In genomic region chr13:50909605-50910482, GRCh38 we compare ENCODE assay signal across 1 cellular context.
A peak's percentile ranks its signal among the peaks of the same experiment; 100 is the strongest.
TF ChIP-seq lines count a peak whose summit lies in the region.

TSS of gene RNASEH2B (plus strand) at chr13:50909791. CDS start at chr13:50910077, 286 bp downstream.

TF ChIP-seq in K562, 482 proteins besides CTCF, POLR2A, EP300 and RAD21 (continued from another document and continues in another):
- TF ChIP-seq YY1 (IDR thresholded peaks at IDR 0.05; ENCODE audit: borderline replicate concordance in 1 of 3, control insufficient read depth in 1 of 3, extremely low read depth in 1 of 3, insufficient read depth in 3 of 3, insufficient read length in 1 of 3, insufficient replicate concordance in 2 of 3, low read depth in 1 of 3, low read length in 2 of 3) (peak; percentile 49 to 89 (median 72)), TEAD1 (CRISPR knock-in tag; IDR thresholded peaks at IDR 0.05) (peak in 1 of 2 experiments; percentile 26; a peak in 1 of 4 replicates), ZKSCAN3 (CRISPR knock-in tag; IDR thresholded peaks at IDR 0.05) (no peak), E2F3 (CRISPR knock-in tag; IDR thresholded peaks at IDR 0.05) (peak; percentile 90), ELF4 (CRISPR knock-in tag; IDR thresholded peaks at IDR 0.05) (no peak), FOS (IDR thresholded peaks at IDR 0.05; ENCODE audit: extremely low read depth, insufficient read length) (no peak), POLR2H (tag; IDR thresholded peaks at IDR 0.05; ENCODE audit: low read depth) (peak; percentile 77), MLLT1 (IDR thresholded peaks at IDR 0.05) (no peak), EZH2 (IDR thresholded peaks at IDR 0.05; ENCODE audit: borderline replicate concordance, low read depth, low read length) (no peak), ZNF232 (CRISPR knock-in tag; IDR thresholded peaks at IDR 0.05) (no peak), IFI16 (CRISPR knock-in tag; IDR thresholded peaks at IDR 0.05) (no peak), FOXJ3 (CRISPR knock-in tag; IDR thresholded peaks at IDR 0.05) (no peak), MITF (IDR thresholded peaks at IDR 0.05) (no peak), ZNF589 (CRISPR knock-in tag; IDR thresholded peaks at IDR 0.05; ENCODE audit: low read depth) (peak; percentile 2; the same call in 1 of the 2 replicates), UBTF (IDR thresholded peaks at IDR 0.05; ENCODE audit: borderline replicate concordance in 1 of 2, low read depth in 2 of 2, low read length in 2 of 2) (peak in 1 of 2 experiments; percentile 27; a peak in 1 of 4 replicates), ZNF407 (IDR thresholded peaks at IDR 0.05; ENCODE audit: low read depth) (no peak), TBP (optimal IDR thresholded peaks at IDR 0.05; ENCODE audit: low read depth, low read length) (peak; percentile 34), TAL1 (IDR thresholded peaks at IDR 0.05) (no peak), CBX3 (IDR thresholded peaks at IDR 0.05; ENCODE audit: borderline replicate concordance in 1 of 2, low read length in 2 of 2) (no peak), PBX2 (CRISPR knock-in tag; IDR thresholded peaks at IDR 0.05; ENCODE audit: low read depth) (no peak), PBX2 (tag; conservative IDR thresholded peaks at IDR 0.05; ENCODE audit: low read depth) (no peak), ZBTB34 (CRISPR knock-in tag; IDR thresholded peaks at IDR 0.05) (no peak), KLF16 (IDR thresholded peaks at IDR 0.05) (no peak), PKNOX1 (IDR thresholded peaks at IDR 0.05) (no peak), MEIS2 (IDR thresholded peaks at IDR 0.05; ENCODE audit: partially characterized antibody) (no peak), CC2D1A (IDR thresholded peaks at IDR 0.05) (no peak), ZFX (CRISPR knock-in tag; IDR thresholded peaks at IDR 0.05) (peak; percentile 89), PML (IDR thresholded peaks at IDR 0.05; ENCODE audit: low read length) (peak; percentile 43; the same call in 1 of the 2 replicates), RBM17 (IDR thresholded peaks at IDR 0.05; ENCODE audit: borderline replicate concordance, low read depth, low read length) (no peak), POLR2AphosphoS5 (IDR thresholded peaks at IDR 0.05; ENCODE audit: control insufficient read depth, insufficient read depth, low read depth, low read length) (peak; percentile 65; the same call in 1 of the 2 replicates), ZNF766 (CRISPR knock-in tag; conservative IDR thresholded peaks at IDR 0.05) (no peak), ETS2 (tag; IDR thresholded peaks at IDR 0.05; ENCODE audit: borderline replicate concordance, poor library complexity, severe bottlenecking) (no peak), VEZF1 (CRISPR knock-in tag; IDR thresholded peaks at IDR 0.05) (peak; percentile 70), GABPA (tag; conservative IDR thresholded peaks at IDR 0.05; ENCODE audit: low read depth) (peak; percentile 71), ZNF197 (CRISPR knock-in tag; IDR thresholded peaks at IDR 0.05; ENCODE audit: low read depth) (0 out of 2 replicates have a peak, but pooled peaks have one; percentile 48), ZNF395 (CRISPR knock-in tag; IDR thresholded peaks at IDR 0.05) (peak; percentile 76), GABPB1 (CRISPR knock-in tag; IDR thresholded peaks at IDR 0.05) (0 out of 2 replicates have a peak, but pooled peaks have one; percentile 3), ZNF586 (CRISPR knock-in tag; conservative IDR thresholded peaks at IDR 0.05) (no peak)
